8 cellular contexts compared by ENCODE assay signal in the genomic region with DNA sequence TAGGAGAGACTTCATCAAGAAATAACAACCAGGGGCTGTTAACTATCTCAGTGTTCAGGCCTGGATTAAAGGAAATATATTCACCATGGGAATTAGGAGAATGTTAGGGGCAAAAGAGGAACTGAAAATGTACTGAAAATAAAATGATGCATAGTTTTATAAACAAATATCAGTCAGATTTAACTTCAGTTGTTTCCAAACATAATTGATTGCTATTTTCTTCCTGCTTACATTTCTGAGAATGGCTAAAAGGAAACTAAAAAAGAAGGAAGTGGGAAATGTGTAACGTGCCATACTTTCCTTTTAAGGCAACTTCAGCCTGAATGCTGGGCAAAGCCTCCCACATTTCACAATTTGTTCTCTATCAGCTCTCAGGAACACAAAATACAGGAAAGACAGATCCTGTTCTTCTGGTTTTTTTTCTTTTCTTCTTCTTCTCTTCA.
DNase-seq lines count a peak whose midpoint lies in the region; ATAC-seq, FAIRE-seq and TF ChIP-seq lines count a peak whose summit lies in the region.

No MANE protein-coding gene starts in this region.

- 0 to 2% methylated on average over 1 of the region's 1 CpG for whole genome bisulfite sequencing in lung, 2 donors
- 0% methylated on average over 1 of the region's 1 CpG for WGBS in upper lobe of left lung, 2 donors

- DNase-seq in activated CD4-positive, alpha-beta T cell treated with anti-CD3 and anti-CD28 coated beads, Interleukin-2, amount 10 ng/mL, durations not matched to agents 24 days and 14 days = no peak
- DNase-seq in activated CD4-positive, alpha-beta T cell treated with anti-CD3 and anti-CD28 coated beads, Interleukin-2, amount 50 U/mL, for 48 hours = no peak
- DNase-seq in bronchial epithelial cell (ENCODE audit: low read depth) (peak; percentile 83), lung (ENCODE audit: low spot score) (peak; percentile 43), upper lobe of left lung (peak in 1 of 2 donors; percentile 60), mesenteric fat pad (ENCODE audit: low spot score) (no peak), NCI-H2227 (lab: John Stamatoyannopoulos, UW; ENCODE audit: unreplicated experiment) (no peak), HuH-7.5 (ENCODE audit: low spot score) (no peak)

- H3K4me3 ChIP-seq in bronchial epithelial cell (ENCODE audit: low read depth, low read length) (no peak overlapping the region), lung (no peak overlapping the region), upper lobe of left lung (no peak overlapping the region)

- H3K9me3 Mint-ChIP-seq in activated CD4-positive, alpha-beta T cell treated with anti-CD3 and anti-CD28 coated beads, Interleukin-2, amount 10 ng/mL, durations not matched to agents 24 days and 14 days = peaks cover 10% of the 10 kb centered on the region

- ATAC-seq in lung (ENCODE audit: insufficient read depth, low FRiP score) (peak; percentile 76), upper lobe of left lung (ENCODE audit: low FRiP score in 2 of 2) (peak in 1 of 2 donors; percentile 85)

- no peak for FAIRE-seq in bronchial epithelial cell (lab: Jason Lieb, UNC)

- H3K27me3 ChIP-seq in bronchial epithelial cell (ENCODE audit: control insufficient read depth, insufficient read depth, low read length) (no peaks in the 10 kb centered on the region), lung (ENCODE audit: control insufficient read depth, insufficient read depth) (no peaks in the 10 kb centered on the region), upper lobe of left lung (no peaks in the 10 kb centered on the region)

- peak overlapping the region; percentile 23 to 64 for H3K27ac ChIP-seq in lung (ENCODE audit: low read depth in 1 of 2, low read length in 1 of 2)
- peak overlapping the region; percentile 73 to 91 (median 80) for H3K27ac ChIP-seq in upper lobe of left lung

- TF ChIP-seq POLR2A in upper lobe of left lung (IDR thresholded peaks at IDR 0.05) = peak in 1 of 4 donors; percentile 44

- TF ChIP-seq EP300 in upper lobe of left lung (IDR thresholded peaks at IDR 0.05) = peak in 2 of 4 donors; percentile 52 to 69

- H3K4me3 Mint-ChIP-seq in activated CD4-positive, alpha-beta T cell treated with anti-CD3 and anti-CD28 coated beads, Interleukin-2, amount 10 ng/mL, durations not matched to agents 24 days and 14 days = peak overlapping the region; percentile 35

- H3K4me1 ChIP-seq in lung (ENCODE audit: control insufficient read depth in 2 of 2, insufficient read depth in 2 of 2, low read length in 2 of 2) (peaks cover 6 to 16% of the 10 kb centered on the region in 2 donors), upper lobe of left lung (peaks cover 42 to 54% (median 46%) of the 10 kb centered on the region in 4 donors)

- H3K4me1 Mint-ChIP-seq in activated CD4-positive, alpha-beta T cell treated with anti-CD3 and anti-CD28 coated beads, Interleukin-2, amount 10 ng/mL, durations not matched to agents 24 days and 14 days = peaks cover 41% of the 10 kb centered on the region

- peaks cover 4% of the 10 kb centered on the region for H3K36me3 Mint-ChIP-seq in activated CD4-positive, alpha-beta T cell treated with anti-CD3 and anti-CD28 coated beads, Interleukin-2, amount 10 ng/mL, durations not matched to agents 24 days and 14 days (ENCODE audit: low read depth)

- no peaks in the 10 kb centered on the region for H3K9me3 ChIP-seq in lung (ENCODE audit: control insufficient read depth in 2 of 2, insufficient read depth in 1 of 2, low read length in 1 of 2)
- no peaks in the 10 kb centered on the region for H3K9me3 ChIP-seq in upper lobe of left lung

- peak overlapping the region; percentile 20 for H3K27ac Mint-ChIP-seq in activated CD4-positive, alpha-beta T cell treated with anti-CD3 and anti-CD28 coated beads, Interleukin-2, amount 10 ng/mL, durations not matched to agents 24 days and 14 days

- no peaks in the 10 kb centered on the region for H3K27me3 Mint-ChIP-seq in activated CD4-positive, alpha-beta T cell treated with anti-CD3 and anti-CD28 coated beads, Interleukin-2, amount 10 ng/mL, durations not matched to agents 24 days and 14 days

- intact Hi-C loops in activated CD4-positive, alpha-beta T cell treated with anti-CD3 and anti-CD28 coated beads, Interleukin-2, amount 10 ng/mL, durations not matched to agents 24 days and 14 days (cut with micrococcal nuclease) = no loop called here

- H3K36me3 ChIP-seq in bronchial epithelial cell (ENCODE audit: control insufficient read depth, insufficient read depth, low read length) (no peaks in the 10 kb centered on the region), lung (ENCODE audit: control insufficient read depth in 2 of 2, insufficient read depth in 2 of 2, low read length in 2 of 2) (no peaks in the 10 kb centered on the region), upper lobe of left lung (no peaks in the 10 kb centered on the region)

- TF ChIP-seq CTCF in bronchial epithelial cell (IDR thresholded peaks at IDR 0.05; ENCODE audit: insufficient read depth, low read length, severe bottlenecking) (no peak), lung (IDR thresholded peaks at IDR 0.05; ENCODE audit: control extremely low read depth, extremely low read depth) (no peak), upper lobe of left lung (IDR thresholded peaks at IDR 0.05) (no peak)

Comparison
In these comparisons a context has a peak if more than half of its experiments do, and no peak if none do; other contexts are left out.
1. DNase-seq: peak in bronchial epithelial cell (single experiment) and lung (single experiment); none in activated CD4-positive, alpha-beta T cell treated with anti-CD3 and anti-CD28 coated beads, Interleukin-2, amount 10 ng/mL, durations not matched to agents 24 days and 14 days (single experiment), activated CD4-positive, alpha-beta T cell treated with anti-CD3 and anti-CD28 coated beads, Interleukin-2, amount 50 U/mL, for 48 hours (0 of 2), mesenteric fat pad (single experiment), NCI-H2227 (single experiment) and HuH-7.5 (single experiment).